Comparison of ENCODE assay signal across 17 cellular contexts in the genomic region with DNA sequence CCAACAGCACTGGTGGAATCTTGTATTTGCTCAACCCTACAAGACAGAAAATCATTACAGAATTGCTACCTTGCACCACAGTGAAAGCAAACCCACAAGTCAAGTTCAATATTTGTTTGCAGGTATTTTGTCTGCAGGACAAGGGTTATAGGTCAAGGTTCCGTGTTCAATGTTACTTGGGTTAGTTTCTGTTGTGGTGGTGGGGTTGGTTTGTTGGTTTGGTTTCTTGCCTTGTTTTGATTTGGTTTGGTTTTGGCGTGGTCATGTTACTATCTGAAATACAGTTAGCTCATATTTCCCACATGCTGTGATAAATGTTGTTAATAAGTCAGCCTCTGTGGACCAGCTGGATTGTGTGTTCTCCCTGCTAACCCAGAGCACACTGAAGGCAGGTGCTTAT.
DNase-seq lines count a peak whose midpoint lies in the region; ATAC-seq, FAIRE-seq and TF ChIP-seq lines count a peak whose summit lies in the region.
"Had no signal": no experiment of that assay in that cellular context is flagged by ENCODE, and none has a peak within 500 bp of the region (broad histone marks: within the 10 kb centered on the region; RNA-seq: fewer than 3 reads in every experiment).

No MANE protein-coding gene starts in this region.

- no peak overlapping the region for H3K4me2 ChIP-seq in astrocyte (ENCODE audit: low read length)
- H3K4me2 ChIP-seq: GM23338 had no signal

- DNase-seq in NCI-H146 (lab: John Stamatoyannopoulos, UW): peak; percentile 23
- peak; percentile 24 for DNase-seq in astrocyte (ENCODE audit: low read depth)
- no peak for DNase-seq in CD8-positive, alpha-beta memory T cell
- DNase-seq in urothelium cell line (ENCODE audit: low spot score): no peak
- no peak for DNase-seq in DMS53 (lab: John Stamatoyannopoulos, UW)
- DNase-seq in left cardiac atrium: no peak
- DNase-seq: ACHN; CD4-positive, CD25-positive, alpha-beta regulatory T cell; KBM-7; NCI-H1092; NCI-H187 treated with DMSO at 0.1 percent for 48 hours; NCI-H510A treated with DMSO at 0.1 percent for 48 hours; NK-92 treated with Interleukin-12 subunit alpha and Interleukin-12 subunit beta, amount 100 ng/mL, for 24 hours had no signal

- no peak overlapping the region for H3K9ac ChIP-seq in astrocyte (ENCODE audit: low read length)
- H3K9ac ChIP-seq in liver (ENCODE audit: low read depth in 1 of 2, low read length in 2 of 2): peak overlapping the region in 1 of 2 donors; percentile 56

- no peak overlapping the region for H3K4me3 Mint-ChIP-seq in astrocyte (ENCODE audit: unreplicated experiment)
- H3K4me3 Mint-ChIP-seq in CD8-positive, alpha-beta memory T cell: no peak overlapping the region
- H3K4me3 Mint-ChIP-seq: CD4-positive, CD25-positive, alpha-beta regulatory T cell; GM23338 had no signal

- H3K79me2 ChIP-seq in astrocyte (ENCODE audit: insufficient read depth, low read length): no peaks in the 10 kb centered on the region

- ATAC-seq in left cardiac atrium: no peak
- ATAC-seq: GM23338 had no signal

- H3K27me3 ChIP-seq in astrocyte (ENCODE audit: insufficient read depth, low read length) (no peaks in the 10 kb centered on the region), liver (ENCODE audit: control insufficient read depth in 4 of 4, insufficient read depth in 4 of 4, low read length in 3 of 4) (no peaks in the 10 kb centered on the region)
- H3K27me3 ChIP-seq in CD8-positive, alpha-beta memory T cell (ENCODE audit: insufficient read depth, low read length, poor library complexity, severe bottlenecking): no peaks in the 10 kb centered on the region

- TF ChIP-seq RAD21 in liver (IDR thresholded peaks at IDR 0.05): peak; percentile 30 to 52

- CTCF ChIA-PET in HEK293 (lab: Yijun Ruan, JAX): no interaction called here
- CTCF ChIA-PET in CD8-positive, alpha-beta memory T cell (lab: Charles Lee): no interaction called here

- H3K4me1 ChIP-seq in HEK293 (ENCODE audit: control insufficient read depth, insufficient read depth, low read length): peaks cover 13% of the 10 kb centered on the region; the same call in 1 of the 2 replicates
- no peaks in the 10 kb centered on the region for H3K4me1 ChIP-seq in astrocyte (ENCODE audit: insufficient read depth, low read length)
- H3K4me1 ChIP-seq in liver (ENCODE audit: control insufficient read depth in 4 of 4, insufficient read depth in 4 of 4, low read length in 3 of 4): peaks cover 26 to 54% (median 51%) of the 10 kb centered on the region in 4 donors
- no peaks in the 10 kb centered on the region for H3K4me1 ChIP-seq in CD8-positive, alpha-beta memory T cell (ENCODE audit: insufficient read depth, low read length)

- intact Hi-C loops in left cardiac atrium (cut with DNase I): no loop called here

- TF ChIP-seq CTCF in HEK293 (tag by site-specific recombination; IDR thresholded peaks at IDR 0.05): no peak
- TF ChIP-seq CTCF in astrocyte (IDR thresholded peaks at IDR 0.05; ENCODE audit: insufficient read depth, low read depth, low read length): no peak
- TF ChIP-seq CTCF in liver (IDR thresholded peaks at IDR 0.05; ENCODE audit: low read depth, low read length, missing input control): no peak

- H3K36me3 ChIP-seq in HEK293 (ENCODE audit: control insufficient read depth in 2 of 2, insufficient read depth in 1 of 2, low read length in 2 of 2): no peaks in the 10 kb centered on the region
- no peaks in the 10 kb centered on the region for H3K36me3 ChIP-seq in astrocyte (ENCODE audit: insufficient read depth, low read length)
- H3K36me3 ChIP-seq in liver (ENCODE audit: control insufficient read depth in 4 of 4, insufficient read depth in 3 of 4, low read depth in 1 of 4, low read length in 3 of 4): no peaks in the 10 kb centered on the region
- H3K36me3 ChIP-seq in CD8-positive, alpha-beta memory T cell (ENCODE audit: insufficient read depth, low read length): no peaks in the 10 kb centered on the region

- no peak overlapping the region for H3K4me3 ChIP-seq in HEK293 (ENCODE audit: low read depth, low read length)
- no peak overlapping the region for H3K4me3 ChIP-seq in astrocyte (ENCODE audit: insufficient read depth, low read depth, low read length)
- no peak overlapping the region for H3K4me3 ChIP-seq in liver (ENCODE audit: low read depth in 1 of 3, low read length in 3 of 3)
- H3K4me3 ChIP-seq in CD8-positive, alpha-beta memory T cell (ENCODE audit: low read length): no peak overlapping the region
- H3K4me3 ChIP-seq: GM23338 had no signal

- no peaks in the 10 kb centered on the region for H4K20me1 ChIP-seq in astrocyte (ENCODE audit: insufficient read depth, low read length)

- H3K27ac ChIP-seq in HEK293 (ENCODE audit: extremely low read depth, low read depth, low read length) (no peak overlapping the region), astrocyte (ENCODE audit: low read depth, low read length) (no peak overlapping the region), liver (ENCODE audit: low read depth in 1 of 2, low read length in 2 of 2) (peak overlapping the region; percentile 32 to 35)
- H3K27ac ChIP-seq in CD8-positive, alpha-beta memory T cell (ENCODE audit: low read depth, low read length): no peak overlapping the region

- peaks cover 2% of the 10 kb centered on the region for H3K36me3 Mint-ChIP-seq in astrocyte (ENCODE audit: low read depth, unreplicated experiment)
- H3K36me3 Mint-ChIP-seq in CD8-positive, alpha-beta memory T cell: no peaks in the 10 kb centered on the region
- H3K36me3 Mint-ChIP-seq: CD4-positive, CD25-positive, alpha-beta regulatory T cell had no signal

- H3K4me1 Mint-ChIP-seq in astrocyte (ENCODE audit: low read depth, unreplicated experiment): peaks cover 5% of the 10 kb centered on the region
- H3K4me1 Mint-ChIP-seq in CD8-positive, alpha-beta memory T cell: no peaks in the 10 kb centered on the region
- H3K4me1 Mint-ChIP-seq: CD4-positive, CD25-positive, alpha-beta regulatory T cell had no signal

- POLR2A ChIA-PET in HEK293 (lab: Yijun Ruan, JAX): no interaction called here
- POLR2A ChIA-PET in CD8-positive, alpha-beta memory T cell (lab: Charles Lee): no interaction called here

- H3K27me3 Mint-ChIP-seq in astrocyte (ENCODE audit: low read depth, unreplicated experiment): peaks cover 11% of the 10 kb centered on the region
- peaks cover 11 to 34% of the 10 kb centered on the region in 2 donors for H3K27me3 Mint-ChIP-seq in CD8-positive, alpha-beta memory T cell
- H3K27me3 Mint-ChIP-seq: CD4-positive, CD25-positive, alpha-beta regulatory T cell had no signal

- H2AFZ ChIP-seq in astrocyte (ENCODE audit: low read depth, low read length): no peak overlapping the region
- H2AFZ ChIP-seq: GM23338 had no signal

- H3K9me3 Mint-ChIP-seq in astrocyte (ENCODE audit: unreplicated experiment): no peaks in the 10 kb centered on the region
- no peaks in the 10 kb centered on the region for H3K9me3 Mint-ChIP-seq in CD8-positive, alpha-beta memory T cell
- H3K9me3 Mint-ChIP-seq: GM23338 had no signal

- H3K9me3 ChIP-seq in HEK293 (ENCODE audit: control insufficient read depth, insufficient read depth, low read depth, low read length) (no peaks in the 10 kb centered on the region), astrocyte (ENCODE audit: insufficient read depth, low read depth, low read length) (no peaks in the 10 kb centered on the region), liver (ENCODE audit: control insufficient read depth in 4 of 4, low read length in 3 of 4) (no peaks in the 10 kb centered on the region)
- H3K9me3 ChIP-seq in CD8-positive, alpha-beta memory T cell (ENCODE audit: low read length): no peaks in the 10 kb centered on the region

- 31% methylated on average over 2 of the region's 2 CpGs for WGBS in liver

- no peak overlapping the region for H3K27ac Mint-ChIP-seq in astrocyte (ENCODE audit: unreplicated experiment)
- H3K27ac Mint-ChIP-seq in CD8-positive, alpha-beta memory T cell: peak overlapping the region in 2 of 8 donors; percentile 16 to 39
- H3K27ac Mint-ChIP-seq: CD4-positive, CD25-positive, alpha-beta regulatory T cell; GM23338 had no signal

- FAIRE-seq in astrocyte (lab: Jason Lieb, UNC) (no peak), urothelium cell line (lab: Jason Lieb, UNC) (no peak)
- FAIRE-seq: D721Med had no signal

TF ChIP-seq in HEK293, 187 proteins besides CTCF, POLR2A, EP300 and RAD21 (continues in another document):
- TF ChIP-seq ZBTB17 (tag by site-specific recombination; IDR thresholded peaks at IDR 0.05): no peak
- no peak for TF ChIP-seq ZNF184 (tag by site-specific recombination; IDR thresholded peaks at IDR 0.05)
- no peak for TF ChIP-seq ZFHX2 (tag by site-specific recombination; conservative IDR thresholded peaks at IDR 0.05)
- no peak for TF ChIP-seq HOXA7 (CRISPR knock-in tag; IDR thresholded peaks at IDR 0.05; ENCODE audit: borderline replicate concordance)
- no peak for TF ChIP-seq MYNN (tag by site-specific recombination; IDR thresholded peaks at IDR 0.05; ENCODE audit: borderline replicate concordance)
- 0 out of 2 replicates have a peak, but pooled peaks have one; percentile 18 for TF ChIP-seq ZNF843 (tag by site-specific recombination; IDR thresholded peaks at IDR 0.05)
- peak; percentile 38; the same call in 1 of the 2 replicates for TF ChIP-seq ZNF600 (tag by site-specific recombination; IDR thresholded peaks at IDR 0.05)
- no peak for TF ChIP-seq ZNF157 (tag by site-specific recombination; IDR thresholded peaks at IDR 0.05)
- no peak for TF ChIP-seq GFI1B (tag by site-specific recombination; IDR thresholded peaks at IDR 0.05)

TF ChIP-seq in liver, 16 proteins besides CTCF, POLR2A, EP300 and RAD21 (continues in another document):
- TF ChIP-seq TAF1 (conservative IDR thresholded peaks at IDR 0.05): no peak
- peak; percentile 89 to 92 for TF ChIP-seq RXRA (IDR thresholded peaks at IDR 0.05)
- TF ChIP-seq FOXA1 (IDR thresholded peaks at IDR 0.05): peak; percentile 29
- TF ChIP-seq HNF4A (conservative IDR thresholded peaks at IDR 0.05): peak; percentile 91 to 94
- TF ChIP-seq EGR1 (IDR thresholded peaks at IDR 0.05; ENCODE audit: low read depth in 2 of 2): no peak
- TF ChIP-seq NR2F2 (IDR thresholded peaks at IDR 0.05): peak; percentile 95
- TF ChIP-seq FOXA2 (IDR thresholded peaks at IDR 0.05): peak; percentile 57

Comparison
In these comparisons a context has a peak if more than half of its experiments do, and no peak if none do; other contexts are left out.
1. H3K27ac ChIP-seq: peak in liver (2 of 2); none in HEK293 (single experiment), astrocyte (single experiment) and CD8-positive, alpha-beta memory T cell (single experiment).
2. DNase-seq: peak in NCI-H146 (single experiment) and astrocyte (single experiment); none in CD8-positive, alpha-beta memory T cell (0 of 5), urothelium cell line (single experiment), DMS53 (single experiment) and left cardiac atrium (single experiment).